In genomic region chr1:223756002-223756775, GRCh38 we compare ENCODE assay signal across 22 cellular contexts. TPM values are rescaled to one million over a fixed set of nuclear protein-coding genes. Genes with fewer than 3 reads are reported as not detected.
DNase-seq lines count a peak whose midpoint lies in the region; ATAC-seq and TF ChIP-seq lines count a peak whose summit lies in the region.
"Had no signal": no experiment of that assay in that cellular context is flagged by ENCODE, and none has a peak within 500 bp of the region (broad histone marks: within the 10 kb centered on the region; RNA-seq: fewer than 3 reads in every experiment).

No MANE protein-coding gene starts in this region.

- no peaks in the 10 kb centered on the region for H3K9me3 ChIP-seq in right atrium auricular region
- no peaks in the 10 kb centered on the region for H3K9me3 ChIP-seq in endodermal cell (ENCODE audit: control insufficient read depth, low read length)
- H3K9me3 ChIP-seq in neuronal stem cell (replicated peaks in 1 of 2; ENCODE audit: control insufficient read depth in 2 of 2, insufficient read depth in 1 of 2, low read depth in 1 of 2, low read length in 2 of 2), result no peaks in the 10 kb centered on the region
- no peaks in the 10 kb centered on the region for H3K9me3 ChIP-seq in vagina
- H3K9me3 ChIP-seq: stomach, upper lobe of right lung had no signal

- H2BK120ac ChIP-seq in neuronal stem cell (ENCODE audit: low read depth, low read length), result no peak overlapping the region

- peak overlapping the region; percentile 11 for H2BK5ac ChIP-seq in neuronal stem cell (ENCODE audit: low read length)

- H3K27me3 Mint-ChIP-seq in endodermal cell (ENCODE audit: insufficient read depth), result no peaks in the 10 kb centered on the region
- H3K27me3 Mint-ChIP-seq: brain had no signal

- no peak overlapping the region for H4K91ac ChIP-seq in neuronal stem cell (ENCODE audit: low read depth, low read length, poor library complexity)

- WGBS in endodermal cell (ENCODE audit: insufficient coverage in 1 of 2, insufficient read length in 1 of 2), 2 experiments, result 91 to 96% methylated on average over 10 to 13 of the region's 13 CpGs
- no CpG with 5 or more reads among the region's 13 CpGs for WGBS in neuronal stem cell (ENCODE audit: extremely low coverage in 2 of 2, insufficient read length in 2 of 2, insufficient replicate concordance in 1 of 2), 2 donors

- H3K9ac ChIP-seq in endodermal cell (ENCODE audit: extremely low read depth, low read length, poor library complexity, severe bottlenecking) (no peak overlapping the region), neuronal stem cell (ENCODE audit: low read depth, low read length, poor library complexity) (no peak overlapping the region)

- no peak overlapping the region for H4K8ac ChIP-seq in neuronal stem cell (ENCODE audit: low read depth, low read length)

- intact Hi-C loops in Right ventricle myocardium inferior (cut with DNase I), result no loop called here
- intact Hi-C loops in vagina (cut with DNase I), result no loop called here

- no peak overlapping the region for H3K18ac ChIP-seq in neuronal stem cell (ENCODE audit: low read length)

- no peak overlapping the region for H3K14ac ChIP-seq in neuronal stem cell (ENCODE audit: low read length)

- DNase-seq in Right ventricle myocardium inferior (ENCODE audit: missing footprints) (no peak), right atrium auricular region (ENCODE audit: low spot score) (no peak), endodermal cell (no peak), neuronal stem cell (ENCODE audit: low spot score) (no peak), vagina (ENCODE audit: extremely low spot score in 2 of 2) (no peak), NCI-H128 (lab: John Stamatoyannopoulos, UW; ENCODE audit: unreplicated experiment) (no peak), germinal center (ENCODE audit: low spot score) (no peak)
- no peak for DNase-seq in stimulated activated CD4-positive, alpha-beta T cell treated with anti-CD3 and anti-CD28 coated beads, Interleukin-4, amount 100 ng/mL, for 1 hour
- DNase-seq: activated naive CD4-positive, alpha-beta T cell treated with Interleukin-2 at 50 U/mL for 16 hours; activated T-cell treated with anti-CD3 and anti-CD28 coated beads for 4 hours; DMS 273 treated with DMSO at 0.1 percent for 48 hours; foreskin melanocyte; GF-D8; left cardiac atrium; NCI-H1417 treated with DMSO at 0.1 percent for 48 hours; NCI-H524 treated with DMSO at 0.1 percent for 48 hours; Right ventricle myocardium superior; stimulated activated CD4-positive, alpha-beta T cell treated with anti-CD3 and anti-CD28 coated beads, Interleukin-2, amount 100 ng/mL, for 24 hours; stomach; upper lobe of right lung had no signal

- H3K27me3 ChIP-seq in right atrium auricular region (no peaks in the 10 kb centered on the region), endodermal cell (ENCODE audit: control insufficient read depth, insufficient read depth, low read length, poor library complexity, severe bottlenecking) (no peaks in the 10 kb centered on the region), neuronal stem cell (ENCODE audit: control insufficient read depth in 3 of 3, insufficient read depth in 3 of 3, low read depth in 1 of 3, low read length in 3 of 3) (no peaks in the 10 kb centered on the region), vagina (no peaks in the 10 kb centered on the region)
- H3K27me3 ChIP-seq: stomach, upper lobe of right lung had no signal

- H3K27ac ChIP-seq in right atrium auricular region, result no peak overlapping the region
- no peak overlapping the region for H3K27ac ChIP-seq in endodermal cell (ENCODE audit: low read depth, low read length)
- H3K27ac ChIP-seq in neuronal stem cell (replicated peaks; ENCODE audit: low read length), result no peak overlapping the region
- no peak overlapping the region for H3K27ac ChIP-seq in vagina
- H3K27ac ChIP-seq: stomach, upper lobe of right lung had no signal

- no peak overlapping the region for H2BK12ac ChIP-seq in neuronal stem cell (ENCODE audit: low read length)

- H3K23ac ChIP-seq in neuronal stem cell (ENCODE audit: low read depth, low read length, poor library complexity), result no peak overlapping the region

- no peaks in the 10 kb centered on the region for H3K9me3 Mint-ChIP-seq in endodermal cell
- H3K9me3 Mint-ChIP-seq: brain had no signal

- H3K4me1 Mint-ChIP-seq in endodermal cell, result peaks cover 14% of the 10 kb centered on the region

- H3K27ac Mint-ChIP-seq in endodermal cell, result no peak overlapping the region

- H3K4me3 Mint-ChIP-seq in endodermal cell, result no peak overlapping the region
- H3K4me3 Mint-ChIP-seq: brain had no signal

- TF ChIP-seq CTCF in right atrium auricular region (IDR thresholded peaks at IDR 0.05) (no peak), endodermal cell (conservative IDR thresholded peaks at IDR 0.05) (peak; percentile 28), vagina (IDR thresholded peaks at IDR 0.05) (no peak)

- ATAC-seq in Right ventricle myocardium inferior, result peak; percentile 38
- ATAC-seq: HCT116, left cardiac atrium, upper lobe of right lung had no signal

- no peak overlapping the region for H2AFZ ChIP-seq in neuronal stem cell (ENCODE audit: low read length)

- H3K36me3 Mint-ChIP-seq in endodermal cell (ENCODE audit: low read depth), result peaks cover 27% of the 10 kb centered on the region

- no peak overlapping the region for H2AK5ac ChIP-seq in neuronal stem cell (ENCODE audit: low read depth, low read length)

- H3K4ac ChIP-seq in neuronal stem cell (ENCODE audit: low read length), result no peak overlapping the region

- H3K4me3 ChIP-seq in right atrium auricular region (no peak overlapping the region), endodermal cell (ENCODE audit: low read length) (no peak overlapping the region), neuronal stem cell (ENCODE audit: low read length in 2 of 2) (no peak overlapping the region), vagina (no peak overlapping the region)
- H3K4me3 ChIP-seq: stomach, upper lobe of right lung had no signal

- H3K4me2 ChIP-seq in neuronal stem cell (ENCODE audit: insufficient read depth, low read length, poor library complexity, severe bottlenecking), result no peak overlapping the region

- no peak overlapping the region for H2BK15ac ChIP-seq in neuronal stem cell (ENCODE audit: low read length)

- H3K79me1 ChIP-seq in neuronal stem cell (ENCODE audit: low read depth, low read length), result no peaks in the 10 kb centered on the region

- TF ChIP-seq POLR2A in vagina (IDR thresholded peaks at IDR 0.05), result no peak

- H3K4me1 ChIP-seq in right atrium auricular region (no peaks in the 10 kb centered on the region), endodermal cell (ENCODE audit: control insufficient read depth, insufficient read depth, low read length) (peaks cover 7% of the 10 kb centered on the region), neuronal stem cell (ENCODE audit: control insufficient read depth in 2 of 2, insufficient read depth in 1 of 2, low read depth in 1 of 2, low read length in 2 of 2) (peaks cover 0 to 1% of the 10 kb centered on the region in 2 donors), vagina (no peaks in the 10 kb centered on the region)
- H3K4me1 ChIP-seq: stomach had no signal

- H3K36me3 ChIP-seq in right atrium auricular region (peaks cover 76% of the 10 kb centered on the region), endodermal cell (ENCODE audit: control insufficient read depth, insufficient read depth, low read length) (peaks cover 86% of the 10 kb centered on the region), neuronal stem cell (replicated peaks in 1 of 2; ENCODE audit: control insufficient read depth in 2 of 2, insufficient read depth in 2 of 2, low read length in 2 of 2) (peaks cover 38 to 100% of the 10 kb centered on the region in 2 donors), vagina (peaks cover 5 to 83% of the 10 kb centered on the region in 2 donors)

RNA-seq across cellular contexts. Expression of gene CAPN2, which starts 43.9 kb away (rescaled TPM):
- total RNA-seq in Right ventricle myocardium inferior (85.4 TPM), right atrium auricular region (10 to 100 TPM; 61.4 to 72.3 TPM), endodermal cell (10 to 100 TPM; 49.2 to 49.7 TPM), vagina (208 TPM)
- polyA plus RNA-seq in endodermal cell (2013, experiment 1 of 2), result 71.5 TPM
- 75.9 TPM for polyA plus RNA-seq in endodermal cell (2013, experiment 2 of 2)
- 50.4 TPM for polyA plus RNA-seq in neuronal stem cell (2013, experiment 1 of 2)
- 50.8 TPM for polyA plus RNA-seq in neuronal stem cell (2013, experiment 2 of 2)
